8 cellular contexts compared by ENCODE assay signal in genomic region chr3:169668081-169668956, GRCh38. TPM values are rescaled to one million over a fixed set of nuclear protein-coding genes. Genes with fewer than 3 reads are reported as not detected.
DNase-seq lines count a peak whose midpoint lies in the region; ATAC-seq and TF ChIP-seq lines count a peak whose summit lies in the region.

No MANE protein-coding gene starts in this region.

- H3K4me2 ChIP-seq in hepatocyte = peak overlapping the region; percentile 99

- H3K4me1 ChIP-seq in hepatocyte (ENCODE audit: insufficient read depth) = peaks cover 10% of the 10 kb centered on the region

- peaks cover 81% of the 10 kb centered on the region for H3K27me3 Mint-ChIP-seq in IgD-negative memory B cell
- peaks cover 77% of the 10 kb centered on the region for H3K27me3 Mint-ChIP-seq in activated T-helper 17 cell treated with anti-CD3 and anti-CD28 coated beads, Interleukin-2, amount 50 U/mL, for 72 hours

- ATAC-seq in activated T-helper 17 cell treated with anti-CD3 and anti-CD28 coated beads, Interleukin-2, amount 50 U/mL, for 72 hours (replicated peaks) = no peak
- ATAC-seq in GM21390 (IDR thresholded peaks at IDR 0.05; ENCODE audit: unreplicated experiment) (no peak), GM18517 (IDR thresholded peaks at IDR 0.05; ENCODE audit: unreplicated experiment) (no peak)

- H3K4me3 ChIP-seq in hepatocyte (peak overlapping the region; percentile 31), skeletal muscle cell (ENCODE audit: low read depth, low read length) (peak overlapping the region; percentile 42)

- H3K36me3 ChIP-seq in hepatocyte (replicated peaks; ENCODE audit: insufficient read depth, low read depth) = no peaks in the 10 kb centered on the region

- peak; percentile 55 to 79 for DNase-seq in NCI-H2081 (lab: John Stamatoyannopoulos, UW)
- no peak for DNase-seq in NCI-H2081 treated with DMSO at 0.1 percent for 48 hours (lab: John Stamatoyannopoulos, UW)
- DNase-seq in hepatocyte (ENCODE audit: low spot score) = peak; percentile 62
- no peak for DNase-seq in skeletal muscle cell (ENCODE audit: low read depth)

- no peaks in the 10 kb centered on the region for H3K79me2 ChIP-seq in hepatocyte

- 1% methylated on average over 58 of the region's 58 CpGs for WGBS in hepatocyte (ENCODE audit: low lambda C conversion rate, missing lambda C conversion rate)

- H3K27ac ChIP-seq in hepatocyte = peak overlapping the region; percentile 16

- no peaks in the 10 kb centered on the region for H4K20me1 ChIP-seq in hepatocyte (ENCODE audit: insufficient read depth, poor library complexity, severe bottlenecking)

- peak overlapping the region; percentile 60 to 87 (median 79) for H3K4me3 Mint-ChIP-seq in IgD-negative memory B cell
- H3K4me3 Mint-ChIP-seq in activated T-helper 17 cell treated with anti-CD3 and anti-CD28 coated beads, Interleukin-2, amount 50 U/mL, for 72 hours = peak overlapping the region; percentile 57

- peaks cover 65% of the 10 kb centered on the region for H3K27me3 ChIP-seq in hepatocyte

- peaks cover 11 to 20% (median 15%) of the 10 kb centered on the region in 3 donors for H3K4me1 Mint-ChIP-seq in IgD-negative memory B cell
- peaks cover 7% of the 10 kb centered on the region for H3K4me1 Mint-ChIP-seq in activated T-helper 17 cell treated with anti-CD3 and anti-CD28 coated beads, Interleukin-2, amount 50 U/mL, for 72 hours

- peak overlapping the region; percentile 39 to 78 (median 73) for H3K27ac Mint-ChIP-seq in IgD-negative memory B cell
- H3K27ac Mint-ChIP-seq in activated T-helper 17 cell treated with anti-CD3 and anti-CD28 coated beads, Interleukin-2, amount 50 U/mL, for 72 hours = no peak overlapping the region

- peak overlapping the region; percentile 66 for H2AFZ ChIP-seq in hepatocyte

- peaks cover 5% of the 10 kb centered on the region for H3K9me3 ChIP-seq in hepatocyte (ENCODE audit: low read depth)

- peaks cover 2 to 16% (median 7%) of the 10 kb centered on the region in 3 donors for H3K9me3 Mint-ChIP-seq in IgD-negative memory B cell
- no peaks in the 10 kb centered on the region for H3K9me3 Mint-ChIP-seq in activated T-helper 17 cell treated with anti-CD3 and anti-CD28 coated beads, Interleukin-2, amount 50 U/mL, for 72 hours

- no peak for TF ChIP-seq CTCF in hepatocyte (IDR thresholded peaks at IDR 0.05; ENCODE audit: poor library complexity)

- H3K36me3 Mint-ChIP-seq in IgD-negative memory B cell = peaks cover 5% of the 10 kb centered on the region
- H3K36me3 Mint-ChIP-seq in activated T-helper 17 cell treated with anti-CD3 and anti-CD28 coated beads, Interleukin-2, amount 50 U/mL, for 72 hours (ENCODE audit: low read depth) = peaks cover 14% of the 10 kb centered on the region

- no peaks in the 10 kb centered on the region for H3K9me2 ChIP-seq in hepatocyte (replicated peaks; ENCODE audit: insufficient read depth)

RNA-seq across cellular contexts. Expression of gene MECOM, which starts 4.8 kb away (rescaled TPM):
- polyA plus RNA-seq in IgD-negative memory B cell (not detected), hepatocyte (11.1 and 11.4 TPM in 2 replicates)
- not detected for total RNA-seq in activated T-helper 17 cell treated with anti-CD3 and anti-CD28 coated beads, Interleukin-2, amount 50 U/mL, for 72 hours
- total RNA-seq in hepatocyte = 40.9 and 48.8 TPM in 2 replicates

Comparison
In these comparisons a context has a peak if more than half of its experiments do, and no peak if none do; other contexts are left out.
1. DNase-seq: peak in NCI-H2081 (2 of 2) and hepatocyte (single experiment); none in NCI-H2081 treated with DMSO at 0.1 percent for 48 hours (single experiment) and skeletal muscle cell (single experiment).
2. RNA of gene MECOM, which starts 4.8 kb away (total RNA-seq): 40.9 to 48.8 TPM in hepatocyte; not detected in activated T-helper 17 cell treated with anti-CD3 and anti-CD28 coated beads, Interleukin-2, amount 50 U/mL, for 72 hours; every median in the first group is over 10 times any median in the second.